ENCODE assay signal across 10 cellular contexts in the genomic region with DNA sequence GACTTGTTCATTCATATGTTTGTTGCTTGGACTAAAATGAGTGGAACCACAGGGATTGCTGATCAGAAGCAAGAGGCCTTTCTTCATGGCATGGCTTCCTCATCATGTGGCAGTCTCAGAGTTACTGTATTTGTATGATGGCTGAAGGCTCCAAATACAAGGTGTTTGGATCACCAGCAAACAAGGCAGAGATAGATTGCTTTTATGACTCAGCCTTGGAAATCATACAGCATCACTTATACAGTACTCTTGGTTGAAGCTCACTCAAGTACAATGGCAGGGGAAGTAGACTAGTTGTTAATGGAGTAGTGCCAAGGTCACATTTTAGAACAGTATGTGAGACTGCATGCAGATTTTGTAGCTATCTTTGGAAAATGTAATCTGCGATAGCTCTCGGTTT. TPM values are rescaled to one million over a fixed set of nuclear protein-coding genes. Genes with fewer than 3 reads are reported as not detected.
DNase-seq lines count a peak whose midpoint lies in the region; ATAC-seq, FAIRE-seq and TF ChIP-seq lines count a peak whose summit lies in the region.
"Had no signal": no experiment of that assay in that cellular context is flagged by ENCODE, and none has a peak within 500 bp of the region (broad histone marks: within the 10 kb centered on the region; RNA-seq: fewer than 3 reads in every experiment).

No MANE protein-coding gene starts in this region.

- H3K36me3 Mint-ChIP-seq in osteocyte (ENCODE audit: unreplicated experiment): peaks cover 25% of the 10 kb centered on the region

- H3K4me2 ChIP-seq in OCI-LY3 (ENCODE audit: low read length): peak overlapping the region; percentile 44
- H3K4me2 ChIP-seq in endothelial cell of umbilical vein (ENCODE audit: insufficient read depth, low read length): peak overlapping the region; percentile 89
- H3K4me2 ChIP-seq in trophoblast cell (ENCODE audit: low read length): no peak overlapping the region

- no CpG with 5 or more reads among the region's 2 CpGs for WGBS in trophoblast cell (ENCODE audit: extremely low coverage, insufficient coverage, insufficient read length)

- peaks cover 3% of the 10 kb centered on the region for H3K9me1 ChIP-seq in endothelial cell of umbilical vein (replicated peaks; ENCODE audit: control insufficient read depth, extremely low read depth, insufficient read depth, low read length)

- H3K9me3 ChIP-seq in OCI-LY3 (ENCODE audit: insufficient read depth, low read length) (no peaks in the 10 kb centered on the region), endothelial cell of umbilical vein (replicated peaks; ENCODE audit: control insufficient read depth, insufficient read depth, low read length) (no peaks in the 10 kb centered on the region), trophoblast cell (ENCODE audit: insufficient read depth, low read depth, low read length) (no peaks in the 10 kb centered on the region), uterus (no peaks in the 10 kb centered on the region)

- peak; percentile 50 for ATAC-seq in GM18868 (IDR thresholded peaks at IDR 0.05; ENCODE audit: unreplicated experiment)

- H3K27ac Mint-ChIP-seq in osteocyte (ENCODE audit: unreplicated experiment): no peak overlapping the region
- H3K27ac Mint-ChIP-seq: activated T-helper 1 cell treated with anti-CD3 and anti-CD28 coated beads, Interleukin-12 subunit alpha, Interleukin-12 subunit beta, Interleukin-2, Interleukin-4 antibody, amounts not matched to agents 30 ng/mL and 10 ng/mL and 1 ng/mL, durations not matched to agents 14 hours and 24 hours and 36 hours had no signal

- CTCF ChIA-PET in endothelial cell of umbilical vein (lab: Charles Lee): interaction anchor here (0.7 to 1.4 kb wide), 8 partner anchors 9 to 80 kb away, joined by 3 to 17 read pairs (median 4); a partner anchor contains a TSS

- H4K8ac ChIP-seq in trophoblast cell (ENCODE audit: low read depth, low read length): no peak overlapping the region

- H2BK5ac ChIP-seq in trophoblast cell (ENCODE audit: low read depth, low read length, poor library complexity): no peak overlapping the region

- H3K79me2 ChIP-seq in OCI-LY3 (ENCODE audit: low read length): peaks cover 100% of the 10 kb centered on the region
- H3K79me2 ChIP-seq in endothelial cell of umbilical vein (ENCODE audit: control insufficient read depth, insufficient read depth, low read length): peaks cover 100% of the 10 kb centered on the region
- H3K79me2 ChIP-seq in trophoblast cell (ENCODE audit: control insufficient read depth, insufficient read depth, low read length, poor library complexity): peaks cover 16% of the 10 kb centered on the region

- no peak overlapping the region for H2BK12ac ChIP-seq in trophoblast cell (ENCODE audit: low read length)

- peaks cover 29% of the 10 kb centered on the region for H3K4me1 ChIP-seq in OCI-LY3 (ENCODE audit: low read length)
- H3K4me1 ChIP-seq in endothelial cell of umbilical vein (ENCODE audit: control insufficient read depth, extremely low read depth, insufficient read depth, low read length): peaks cover 41% of the 10 kb centered on the region
- no peaks in the 10 kb centered on the region for H3K4me1 ChIP-seq in trophoblast cell (ENCODE audit: control insufficient read depth in 1 of 2, insufficient read depth in 2 of 2, low read length in 2 of 2)
- H3K4me1 ChIP-seq in uterus: peaks cover 5 to 6% of the 10 kb centered on the region in 2 donors

- TF ChIP-seq POLR2A in endothelial cell of umbilical vein (IDR thresholded peaks at IDR 0.05; ENCODE audit: low read depth, low read length): no peak
- TF ChIP-seq POLR2A in uterus (IDR thresholded peaks at IDR 0.05): no peak

- no peak overlapping the region for H4K12ac ChIP-seq in trophoblast cell (ENCODE audit: low read depth, low read length)

- POLR2A ChIA-PET in endothelial cell of umbilical vein (lab: Charles Lee): interaction anchor here (0.6 to 2.0 kb wide), 4 partner anchors 14 to 37 kb away, joined by 4 to 5 read pairs (median 5); a partner anchor contains a TSS

- dilution Hi-C loops in endothelial cell of umbilical vein (cut with MboI; ENCODE audit: extremely low pct_ligation_motif_present, low sequenced_read_pairs): no loop called here

- H3K27me3 ChIP-seq in OCI-LY3 (ENCODE audit: low read depth, low read length): no peaks in the 10 kb centered on the region
- no peaks in the 10 kb centered on the region for H3K27me3 ChIP-seq in endothelial cell of umbilical vein (ENCODE audit: control insufficient read depth in 2 of 2, insufficient read depth in 2 of 2, low read length in 2 of 2)
- H3K27me3 ChIP-seq in trophoblast cell (ENCODE audit: insufficient read depth, low read length): no peaks in the 10 kb centered on the region
- H3K27me3 ChIP-seq in uterus: no peaks in the 10 kb centered on the region

- no peaks in the 10 kb centered on the region for H3K27me3 Mint-ChIP-seq in osteocyte (ENCODE audit: unreplicated experiment)

- peak; percentile 91 for FAIRE-seq in endothelial cell of umbilical vein (lab: Jason Lieb, UNC)

- no peak overlapping the region for H3K4me3 Mint-ChIP-seq in osteocyte (ENCODE audit: unreplicated experiment)
- H3K4me3 Mint-ChIP-seq: activated T-helper 1 cell treated with anti-CD3 and anti-CD28 coated beads, Interleukin-12 subunit alpha, Interleukin-12 subunit beta, Interleukin-2, Interleukin-4 antibody, amounts not matched to agents 30 ng/mL and 10 ng/mL and 1 ng/mL, durations not matched to agents 14 hours and 24 hours and 36 hours had no signal

- BruUV-seq in endothelial cell of umbilical vein (replicated peaks; lab: Mats Ljungman, UMichigan): no TSS peak

- H3K36me3 ChIP-seq in OCI-LY3 (replicated peaks; ENCODE audit: low read depth, low read length): peaks cover 32% of the 10 kb centered on the region
- H3K36me3 ChIP-seq in endothelial cell of umbilical vein (ENCODE audit: control insufficient read depth in 2 of 2, extremely low read depth in 1 of 2, insufficient read depth in 2 of 2, low read length in 2 of 2): peaks cover 1 to 18% of the 10 kb centered on the region in 2 experiments
- H3K36me3 ChIP-seq in trophoblast cell (ENCODE audit: control insufficient read depth in 1 of 2, insufficient read depth in 2 of 2, low read length in 2 of 2): peaks cover 11% of the 10 kb centered on the region in 2 experiments
- H3K36me3 ChIP-seq in uterus: no peaks in the 10 kb centered on the region

- H3K18ac ChIP-seq in trophoblast cell (ENCODE audit: low read length): no peak overlapping the region

- H3K27ac ChIP-seq in OCI-LY3 (ENCODE audit: low read length) (peak overlapping the region; percentile 59), endothelial cell of umbilical vein (ENCODE audit: insufficient read depth, low read depth, low read length) (peak overlapping the region; percentile 57), trophoblast cell (ENCODE audit: low read depth, low read length) (no peak overlapping the region), uterus (no peak overlapping the region)

- H2AFZ ChIP-seq in OCI-LY3 (ENCODE audit: low read depth, low read length): no peak overlapping the region
- H2AFZ ChIP-seq in endothelial cell of umbilical vein (ENCODE audit: low read depth, low read length): no peak overlapping the region
- no peak overlapping the region for H2AFZ ChIP-seq in trophoblast cell (ENCODE audit: insufficient read depth, low read length, poor library complexity)

- no peak overlapping the region for H3K23ac ChIP-seq in trophoblast cell (ENCODE audit: low read length)

- 0 out of 2 replicates have a peak overlapping the region, but pooled peaks have one; percentile 5 for H3K9ac ChIP-seq in OCI-LY3 (ENCODE audit: low read length)
- H3K9ac ChIP-seq in endothelial cell of umbilical vein (replicated peaks; ENCODE audit: extremely low read depth, insufficient read depth, low read length): peak overlapping the region; percentile 59
- H3K9ac ChIP-seq in trophoblast cell (ENCODE audit: low read length): no peak overlapping the region

- H3K4me3 ChIP-seq in OCI-LY3 (ENCODE audit: low read length) (no peak overlapping the region), endothelial cell of umbilical vein (replicated peaks in 1 of 3; ENCODE audit: insufficient read depth in 1 of 3, low read depth in 1 of 3, low read length in 3 of 3) (peak overlapping the region in 1 of 3 experiments; percentile 30), trophoblast cell (ENCODE audit: low read depth, low read length) (no peak overlapping the region), uterus (no peak overlapping the region)

- H4K20me1 ChIP-seq in OCI-LY3 (ENCODE audit: insufficient read depth, low read length): peaks cover 92% of the 10 kb centered on the region
- peaks cover 28% of the 10 kb centered on the region for H4K20me1 ChIP-seq in endothelial cell of umbilical vein (replicated peaks; ENCODE audit: control insufficient read depth, extremely low read depth, insufficient read depth, low read length)

- peak overlapping the region; percentile 38 for H3K4ac ChIP-seq in trophoblast cell (ENCODE audit: low read depth, low read length)

- in situ Hi-C loops in ACHN (cut with HindIII; ENCODE audit: low pct_ligation_motif_present, low pct_unique_long_range_greater_than_20kb, low sequenced_read_pairs): no loop called here

- H3K9me3 Mint-ChIP-seq in osteocyte (ENCODE audit: unreplicated experiment): no peaks in the 10 kb centered on the region
- H3K9me3 Mint-ChIP-seq: activated T-helper 1 cell treated with anti-CD3 and anti-CD28 coated beads, Interleukin-12 subunit alpha, Interleukin-12 subunit beta, Interleukin-2, Interleukin-4 antibody, amounts not matched to agents 30 ng/mL and 10 ng/mL and 1 ng/mL, durations not matched to agents 14 hours and 24 hours and 36 hours had no signal

- intact Hi-C loops in endothelial cell of umbilical vein (cut with micrococcal nuclease): loop anchor here (1.0 to 5.0 kb wide), 2 partner anchors 15 to 211 kb away; no protein-coding TSS in a partner anchor
- intact Hi-C loops in uterus (cut with DNase I; ENCODE audit: low total_unique reads): no loop called here

- no peak overlapping the region for H3K14ac ChIP-seq in trophoblast cell (ENCODE audit: low read length)

- peaks cover 37% of the 10 kb centered on the region for H3K4me1 Mint-ChIP-seq in osteocyte (ENCODE audit: unreplicated experiment)

- no peak overlapping the region for H2BK120ac ChIP-seq in trophoblast cell (ENCODE audit: insufficient read depth, low read length, poor library complexity)

- DNase-seq in endothelial cell of umbilical vein (ENCODE audit: low read depth, low spot score) (peak; percentile 93), trophoblast cell (no peak), osteocyte (ENCODE audit: extremely low spot score, unreplicated experiment) (no peak), uterus (no peak), ACHN (no peak)
- DNase-seq: NK-92 treated with Interleukin-12 subunit alpha and Interleukin-12 subunit beta, amount 100 ng/mL, for 24 hours; stimulated activated CD4-positive, alpha-beta T cell treated with anti-CD3 and anti-CD28 coated beads, Interleukin-2, amount 100 ng/mL, for 48 hours had no signal

- H2AK5ac ChIP-seq in trophoblast cell (ENCODE audit: low read length): no peak overlapping the region

- H3K79me1 ChIP-seq in trophoblast cell (ENCODE audit: low read length): no peaks in the 10 kb centered on the region

- TF ChIP-seq CTCF in OCI-LY3 (IDR thresholded peaks at IDR 0.05; ENCODE audit: low read depth, low read length) (no peak), endothelial cell of umbilical vein (IDR thresholded peaks at IDR 0.05; ENCODE audit: extremely low read depth in 1 of 2, insufficient read depth in 1 of 2, low read depth in 1 of 2, low read length in 2 of 2) (no peak), osteocyte (IDR thresholded peaks at IDR 0.05) (no peak), uterus (IDR thresholded peaks at IDR 0.05) (no peak)

- H4K91ac ChIP-seq in trophoblast cell (ENCODE audit: low read depth, low read length): no peak overlapping the region

RNA-seq across cellular contexts. Expression of a gene that starts 16.6 kb away (rescaled TPM):
- 240 and 279 TPM in 2 replicates for total RNA-seq in endothelial cell of umbilical vein
- polyA plus RNA-seq in endothelial cell of umbilical vein: 118 and 138 TPM in 2 replicates
- 127 and 137 TPM in 2 replicates for polyA plus RNA-seq in endothelial cell of umbilical vein (2011; cell fraction: cytosol; rRNA removed)
- 142 and 143 TPM in 2 replicates for polyA plus RNA-seq in endothelial cell of umbilical vein (2011; cell fraction: nucleus; rRNA removed)
- polyA plus RNA-seq in endothelial cell of umbilical vein (2012): 150 and 208 TPM in 2 replicates
- 354 and 411 TPM in 2 replicates for polyA minus RNA-seq in endothelial cell of umbilical vein
- polyA minus RNA-seq in endothelial cell of umbilical vein (2011; cell fraction: cytosol; rRNA and poly(A)+ RNA removed): 216 TPM
- 185 and 228 TPM in 2 replicates for polyA minus RNA-seq in endothelial cell of umbilical vein (2011; cell fraction: nucleus; rRNA and poly(A)+ RNA removed)
- 229 and 231 TPM in 2 replicates for polyA plus RNA-seq in trophoblast cell (2013)
- total RNA-seq in osteocyte: 245 and 252 TPM in 2 replicates
- total RNA-seq in uterus: 100 to 1,000 TPM; 118 to 252 (median 169) TPM

RNA-seq across cellular contexts. Expression of a gene that starts 37.3 kb away (rescaled TPM):
- total RNA-seq in endothelial cell of umbilical vein (54.9 and 57.6 TPM in 2 replicates), osteocyte (36.1 and 38.6 TPM in 2 replicates), uterus (10 to 100 TPM; 18.5 to 54.0 (median 22.9) TPM)
- 32.0 and 33.6 TPM in 2 replicates for polyA plus RNA-seq in endothelial cell of umbilical vein
- polyA plus RNA-seq in endothelial cell of umbilical vein (2011; cell fraction: cytosol; rRNA removed): 24.8 and 32.2 TPM in 2 replicates
- polyA plus RNA-seq in endothelial cell of umbilical vein (2011; cell fraction: nucleus; rRNA removed): 64.4 and 66.9 TPM in 2 replicates
- 37.2 and 46.0 TPM in 2 replicates for polyA plus RNA-seq in endothelial cell of umbilical vein (2012)
- 56.2 and 58.4 TPM in 2 replicates for polyA minus RNA-seq in endothelial cell of umbilical vein
- 72.7 TPM for polyA minus RNA-seq in endothelial cell of umbilical vein (2011; cell fraction: cytosol; rRNA and poly(A)+ RNA removed)
- polyA minus RNA-seq in endothelial cell of umbilical vein (2011; cell fraction: nucleus; rRNA and poly(A)+ RNA removed): 38.5 and 49.7 TPM in 2 replicates
- 23.6 and 25.2 TPM in 2 replicates for polyA plus RNA-seq in trophoblast cell (2013)

Comparison
In these comparisons a context has a peak if more than half of its experiments do, and no peak if none do; other contexts are left out.
1. H3K27ac ChIP-seq: peak in OCI-LY3 (single experiment) and endothelial cell of umbilical vein (single experiment); none in trophoblast cell (single experiment) and uterus (0 of 2).